Comparison of ENCODE assay signal across 28 cellular contexts in the genomic region with DNA sequence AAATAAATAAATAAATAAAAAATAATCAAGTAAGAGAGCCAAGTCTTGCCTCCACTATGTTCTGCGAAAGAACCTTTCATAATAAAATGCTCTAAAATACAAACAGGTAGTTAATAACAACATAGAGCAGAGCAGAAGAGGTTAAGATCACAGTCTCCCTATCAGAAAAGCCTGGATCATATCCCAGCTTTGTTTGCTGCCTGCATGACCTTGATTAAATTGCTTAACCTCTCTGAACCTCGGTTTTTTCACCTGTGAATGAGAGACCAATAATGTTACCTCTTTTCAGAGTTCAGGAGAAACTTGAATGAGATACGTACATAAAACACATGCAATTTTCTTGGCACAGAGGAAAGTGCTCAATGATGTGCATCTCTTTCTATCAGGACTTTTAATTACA.
"Had no signal": no experiment of that assay in that cellular context is flagged by ENCODE, and none has a peak within 500 bp of the region (broad histone marks: within the 10 kb centered on the region; RNA-seq: fewer than 3 reads in every experiment).

No MANE protein-coding gene starts in this region.

- H3K9me3 ChIP-seq: heart right ventricle, left lung, neutrophil, sigmoid colon, testis, thyroid gland, transverse colon, upper lobe of left lung, vagina had no signal

- H3K9ac ChIP-seq: neural progenitor cell had no signal

- H3K27me3 ChIP-seq: heart right ventricle, hepatocyte, left lung, neural progenitor cell, neutrophil, sigmoid colon, testis, thyroid gland, transverse colon, upper lobe of left lung, vagina had no signal

- H3K36me3 ChIP-seq: heart right ventricle, left lung, neural progenitor cell, neutrophil, sigmoid colon, thyroid gland, transverse colon, upper lobe of left lung, vagina had no signal

- ATAC-seq: heart right ventricle; left cardiac atrium; left lung; natural killer cell; right cardiac atrium; stimulated activated memory B cell treated with anti-CD40 and anti-IgM and Interleukin-4, amounts not matched to agents 10 μg/mL and 1 μg/mL and 100 μg/mL, for 72 hours; stimulated activated naive CD8-positive, alpha-beta T cell treated with anti-CD3 and anti-CD28 coated beads, Interleukin-15, amount 100 ng/mL, for 72 hours had no signal

- H3K4me3 ChIP-seq: heart right ventricle, hepatocyte, left lung, lung, neural progenitor cell, sigmoid colon, smooth muscle cell, testis, thyroid gland, transverse colon, upper lobe of left lung, vagina had no signal

- H3K4me2 ChIP-seq: hepatocyte, neural progenitor cell, smooth muscle cell had no signal

- H2AFZ ChIP-seq: hepatocyte, neural progenitor cell had no signal

- H3K27ac ChIP-seq: heart right ventricle, hepatocyte, neural progenitor cell, neutrophil, sigmoid colon, testis, thyroid gland, transverse colon, vagina had no signal

- DNase-seq: heart right ventricle; islet precursor cell; left cardiac atrium; left lung; mesendoderm; naive B cell; natural killer cell; nephron progenitor cell; occipital lobe; right cardiac atrium; sigmoid colon; stimulated activated CD4-positive, alpha-beta T cell treated with anti-CD3 and anti-CD28 coated beads, Interleukin-1b, Interleukin-23, amount 100 ng/mL, for 48 hours; stimulated activated CD4-positive, alpha-beta T cell treated with anti-CD3 and anti-CD28 coated beads, Interleukin-2, amount 100 ng/mL, for 48 hours; stimulated activated CD4-positive, alpha-beta T cell treated with anti-CD3 and anti-CD28 coated beads, Interleukin-4, amount 100 ng/mL, for 4 hours; stimulated activated CD8-positive, alpha-beta memory T cell treated with anti-CD3 and anti-CD28 coated beads, Interleukin-4, amount 100 ng/mL, for 48 hours; stimulated activated naive CD4-positive, alpha-beta T cell treated with Interleukin-2 at 50 U/mL for 16 hours; stimulated activated naive CD8-positive, alpha-beta T cell treated with anti-CD3 and anti-CD28 coated beads, Interleukin-15, amount 100 ng/mL, for 72 hours; testis; thyroid gland; transverse colon; upper lobe of left lung had no signal
